In genomic region chr20:33561981-33562601, GRCh38 we compare ENCODE assay signal across 8 cellular contexts.
DNase-seq lines count a peak whose midpoint lies in the region; ATAC-seq and TF ChIP-seq lines count a peak whose summit lies in the region.

No MANE protein-coding gene starts in this region.

- ATAC-seq in omental fat pad (ENCODE audit: low FRiP score) (peak; percentile 97), HG02840 (IDR thresholded peaks at IDR 0.05; ENCODE audit: low FRiP score, unreplicated experiment) (no peak), HG02763 (IDR thresholded peaks at IDR 0.05; ENCODE audit: unreplicated experiment) (no peak)

- DNase-seq in AG09319 (ENCODE audit: extremely low read depth, low read depth) (peak; percentile 82), NCI-H1105 (lab: John Stamatoyannopoulos, UW) (peak; percentile 98), SK-N-MC (ENCODE audit: low read depth, low spot score) (no peak), fibroblast of the conjunctiva (ENCODE audit: low read depth) (peak; percentile 79), omental fat pad (ENCODE audit: low spot score) (peak; percentile 41), mesenteric fat pad (ENCODE audit: low spot score) (no peak)

- no peaks in the 10 kb centered on the region for H3K9me3 ChIP-seq in SK-N-MC (ENCODE audit: low read depth, low read length)

- H3K27ac ChIP-seq in SK-N-MC: peak overlapping the region; percentile 74

- H3K4me3 ChIP-seq in SK-N-MC: peak overlapping the region; percentile 74

- H3K9ac ChIP-seq in SK-N-MC (ENCODE audit: insufficient read length): peak overlapping the region; percentile 71

- TF ChIP-seq CTCF in AG09319 (IDR thresholded peaks at IDR 0.05; ENCODE audit: low read depth, low read length): no peak
- no peak for TF ChIP-seq CTCF in omental fat pad (IDR thresholded peaks at IDR 0.05)

- no peaks in the 10 kb centered on the region for H3K36me3 ChIP-seq in SK-N-MC (ENCODE audit: insufficient read depth, low read length)

Comparison
In these comparisons a context has a peak if more than half of its experiments do, and no peak if none do; other contexts are left out.
1. DNase-seq: peak in AG09319 (single experiment), NCI-H1105 (single experiment), fibroblast of the conjunctiva (single experiment) and omental fat pad (single experiment); none in SK-N-MC (single experiment) and mesenteric fat pad (single experiment).